23 cellular contexts compared by ENCODE assay signal in the genomic region with DNA sequence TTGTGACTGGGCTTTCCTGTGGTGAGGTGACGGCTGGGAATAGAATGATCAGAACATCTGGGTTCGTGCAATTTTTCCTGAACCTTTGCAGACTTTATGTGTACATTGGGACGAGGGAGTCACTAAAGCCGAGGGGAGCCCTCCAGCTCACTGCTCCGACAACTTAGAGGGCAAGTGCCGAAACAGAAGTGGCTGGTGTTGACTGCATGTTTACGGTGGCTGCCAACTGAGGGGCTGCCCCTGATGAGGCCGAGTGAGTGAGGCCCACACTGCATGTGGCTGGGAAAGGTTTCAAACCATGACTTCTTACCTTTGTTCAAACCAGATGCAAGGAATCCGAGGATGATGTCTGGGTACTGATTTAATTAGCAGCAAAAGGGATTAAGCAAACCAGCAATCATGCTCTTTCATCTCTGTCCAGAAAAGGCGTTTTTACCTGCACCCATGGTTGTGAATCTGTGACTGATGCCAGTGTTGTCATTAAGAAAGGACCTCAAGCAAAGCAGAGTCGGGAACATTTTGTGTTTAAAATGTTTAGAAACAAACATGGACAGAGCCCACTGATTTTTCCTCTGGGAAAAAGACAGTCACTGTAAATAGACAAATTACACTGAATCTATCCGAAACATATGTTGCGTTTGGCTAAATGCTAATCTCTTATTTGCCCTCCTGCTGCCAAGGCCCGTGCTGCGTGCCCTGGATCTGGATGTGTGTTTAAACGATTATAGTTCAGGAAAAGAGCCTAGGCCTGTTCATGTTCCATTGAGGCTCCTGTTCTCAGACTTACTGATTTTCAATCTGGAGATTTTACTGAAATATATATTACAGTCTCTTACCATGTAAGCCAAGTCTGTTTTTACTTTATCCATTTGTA.
DNase-seq lines count a peak whose midpoint lies in the region; ATAC-seq, FAIRE-seq and TF ChIP-seq lines count a peak whose summit lies in the region.
"Had no signal": no experiment of that assay in that cellular context is flagged by ENCODE, and none has a peak within 500 bp of the region (broad histone marks: within the 10 kb centered on the region; RNA-seq: fewer than 3 reads in every experiment).

No MANE protein-coding gene starts in this region.

- TF ChIP-seq POLR2A in H54 (IDR thresholded peaks at IDR 0.05; ENCODE audit: low read depth, low read length): no peak

- H3K27ac ChIP-seq in mesendoderm (ENCODE audit: low read depth, low read length): no peak overlapping the region
- H3K27ac ChIP-seq: A549, heart left ventricle, HL-60, PC-9 had no signal

- FAIRE-seq in H54 (lab: Jason Lieb, UNC): no peak
- FAIRE-seq: A549, bronchial epithelial cell had no signal

- H3K9ac ChIP-seq in mesendoderm (ENCODE audit: low read length): peak overlapping the region; percentile 14

- ATAC-seq in GM19455 (IDR thresholded peaks at IDR 0.05; ENCODE audit: unreplicated experiment): no peak
- ATAC-seq: A549; heart left ventricle; left lobe of liver; natural killer cell treated with Interleukin-12 subunit alpha and Interleukin-12 subunit beta and Interleukin-15 and Interleukin-18, amount 100 ng/mL, for 72 hours had no signal

- peaks cover 9% of the 10 kb centered on the region for H3K4me1 ChIP-seq in mesendoderm (ENCODE audit: control insufficient read depth, low read depth, low read length)
- H3K4me1 ChIP-seq: BE2C had no signal

- H2BK120ac ChIP-seq in mesendoderm (ENCODE audit: low read depth, low read length): no peak overlapping the region

- no CpG with 5 or more reads among the region's 16 CpGs for WGBS in mesendoderm (ENCODE audit: extremely low coverage, insufficient coverage, low lambda C conversion rate)

- H3K4me2 ChIP-seq in mesendoderm (ENCODE audit: low read length): no peak overlapping the region
- H3K4me2 ChIP-seq: A549, PC-9 had no signal

- no peak overlapping the region for H2BK5ac ChIP-seq in mesendoderm (ENCODE audit: low read length)

- no peak overlapping the region for H4K8ac ChIP-seq in mesendoderm (ENCODE audit: low read depth, low read length)

- H3K36me3 ChIP-seq in mesendoderm (ENCODE audit: control insufficient read depth, insufficient read depth, low read length): no peaks in the 10 kb centered on the region
- H3K36me3 ChIP-seq: BE2C, heart left ventricle had no signal

- H2BK15ac ChIP-seq in mesendoderm (replicated peaks; ENCODE audit: low read depth): no peak overlapping the region

- H3K4ac ChIP-seq in mesendoderm (ENCODE audit: low read depth, low read length): no peak overlapping the region

- no peaks in the 10 kb centered on the region for H3K27me3 ChIP-seq in mesendoderm (ENCODE audit: insufficient read depth, low read length, poor library complexity)
- H3K27me3 ChIP-seq: heart left ventricle had no signal

- H3K79me1 ChIP-seq in mesendoderm (ENCODE audit: low read length): peaks cover 12% of the 10 kb centered on the region

- DNase-seq in COR-L47 (lab: John Stamatoyannopoulos, UW) (peak; percentile 23), NCI-H2081 treated with DMSO at 0.1 percent for 48 hours (lab: John Stamatoyannopoulos, UW) (peak; percentile 24), astrocyte of the hippocampus (ENCODE audit: low read depth, low spot score) (peak; percentile 41), mesendoderm (no peak), SW 1271 (lab: John Stamatoyannopoulos, UW) (no peak), NCI-H1417 (lab: John Stamatoyannopoulos, UW) (no peak), H54 (ENCODE audit: insufficient read length, low spot score) (no peak)
- DNase-seq: activated CD4-positive, alpha-beta T cell treated with anti-CD3 and anti-CD28 coated beads, Interleukin-2, amount 50 U/mL, for 1 hour; BE2C; GOT3; heart left ventricle; IMR-90; NCI-H146; NCI-H774; PC-9; SIG-M5; T-helper 1 cell had no signal

- peak overlapping the region; percentile 66 for H3K56ac ChIP-seq in mesendoderm (ENCODE audit: low read length)

- no peak overlapping the region for H3K23ac ChIP-seq in mesendoderm (ENCODE audit: low read length)

- H3K18ac ChIP-seq in mesendoderm (ENCODE audit: low read length): no peak overlapping the region

- H3K4me3 ChIP-seq in mesendoderm (ENCODE audit: low read length): no peak overlapping the region
- H3K4me3 ChIP-seq: A549, heart left ventricle, PC-9 had no signal

- no peak overlapping the region for H2AK5ac ChIP-seq in mesendoderm (ENCODE audit: low read length)

- peaks cover 14% of the 10 kb centered on the region for H3K79me2 ChIP-seq in mesendoderm (ENCODE audit: control insufficient read depth, insufficient read depth, low read length)

- H4K5ac ChIP-seq in mesendoderm (ENCODE audit: low read length): peak overlapping the region; percentile 81

Comparison
In these comparisons a context has a peak if more than half of its experiments do, and no peak if none do; other contexts are left out.
1. DNase-seq: peak in COR-L47 (single experiment), NCI-H2081 treated with DMSO at 0.1 percent for 48 hours (single experiment) and astrocyte of the hippocampus (single experiment); none in mesendoderm (single experiment), SW 1271 (0 of 2), NCI-H1417 (0 of 3) and H54 (single experiment).